Comparison of ENCODE assay signal across 12 cellular contexts in genomic region chr7:28808786-28809533, GRCh38.
DNase-seq lines count a peak whose midpoint lies in the region; ATAC-seq and TF ChIP-seq lines count a peak whose summit lies in the region.
"Had no signal": no experiment of that assay in that cellular context is flagged by ENCODE, and none has a peak within 500 bp of the region (broad histone marks: within the 10 kb centered on the region; RNA-seq: fewer than 3 reads in every experiment).

No MANE protein-coding gene starts in this region.

- H3K4me2 ChIP-seq in IMR-90 (ENCODE audit: low read depth, low read length) (no peak overlapping the region), osteoblast (ENCODE audit: insufficient read depth, low read length) (no peak overlapping the region)

- no peak overlapping the region for H3K14ac ChIP-seq in IMR-90 (replicated peaks; ENCODE audit: low read depth, low read length)

- H3K36me3 ChIP-seq in IMR-90 (ENCODE audit: control insufficient read depth, insufficient read depth, low read length) = peaks cover 12% of the 10 kb centered on the region; the same call in 1 of the 2 replicates
- no peaks in the 10 kb centered on the region for H3K36me3 ChIP-seq in osteoblast (ENCODE audit: insufficient read depth, low read length)
- H3K36me3 ChIP-seq in sigmoid colon = peaks cover 0 to 8% (median 0%) of the 10 kb centered on the region in 4 donors
- H3K36me3 ChIP-seq: HAP-1 had no signal

- no peak overlapping the region for H4K5ac ChIP-seq in IMR-90 (ENCODE audit: low read depth, low read length)

- no TSS peak for BruUV-seq in IMR-90 (replicated peaks; lab: Mats Ljungman, UMichigan)

- H3K23ac ChIP-seq in IMR-90 (ENCODE audit: low read depth, low read length) = no peak overlapping the region

- no peak overlapping the region for H2AK9ac ChIP-seq in IMR-90 (replicated peaks; ENCODE audit: low read depth, low read length, poor library complexity)

- H3K9ac ChIP-seq in IMR-90 (ENCODE audit: low read depth, low read length) = no peak overlapping the region

- peaks cover 7% of the 10 kb centered on the region for H3K36me3 Mint-ChIP-seq in chondrocyte (ENCODE audit: low read depth)
- H3K36me3 Mint-ChIP-seq in activated naive CD4-positive, alpha-beta T cell treated with anti-CD3 and anti-CD28 coated beads, Interleukin-2, amount 50 U/mL, for 72 hours = no peaks in the 10 kb centered on the region

- no peak overlapping the region for H2BK15ac ChIP-seq in IMR-90 (ENCODE audit: low read depth, low read length)

- H2BK5ac ChIP-seq in IMR-90 (ENCODE audit: low read depth, low read length, poor library complexity, severe bottlenecking) = no peak overlapping the region

- no peak overlapping the region for H4K8ac ChIP-seq in IMR-90 (ENCODE audit: low read depth in 2 of 2, low read length in 2 of 2)

- no peaks in the 10 kb centered on the region for H3K79me2 ChIP-seq in osteoblast (ENCODE audit: insufficient read depth, low read length)

- H3K9me3 ChIP-seq in IMR-90 (ENCODE audit: control insufficient read depth, insufficient read depth, low read length) (no peaks in the 10 kb centered on the region), osteoblast (ENCODE audit: low read depth, low read length) (no peaks in the 10 kb centered on the region), sigmoid colon (no peaks in the 10 kb centered on the region)
- H3K9me3 ChIP-seq: HAP-1 had no signal

- 100% methylated on average over 4 of the region's 23 CpGs; no CpG with 5 or more reads in 1 of the 2 experiments for WGBS in IMR-90 (ENCODE audit: extremely low coverage in 2 of 2, insufficient read length in 1 of 2), 2 experiments
- 87 to 94% methylated on average over 23 of the region's 23 CpGs for WGBS in sigmoid colon, 2 donors

- no peak for TF ChIP-seq POLR2A in IMR-90 (IDR thresholded peaks at IDR 0.05; ENCODE audit: low read depth, low read length)
- TF ChIP-seq POLR2A in sigmoid colon (IDR thresholded peaks at IDR 0.05) = no peak

- H4K20me1 ChIP-seq in IMR-90 (ENCODE audit: insufficient read depth, low read length) = no peaks in the 10 kb centered on the region
- H4K20me1 ChIP-seq in osteoblast (ENCODE audit: insufficient read depth, low read length) = no peaks in the 10 kb centered on the region

- no peaks in the 10 kb centered on the region for H3K27me3 Mint-ChIP-seq in chondrocyte (ENCODE audit: low read depth)
- H3K27me3 Mint-ChIP-seq: activated CD4-positive, alpha-beta memory T cell treated with anti-CD3 and anti-CD28 coated beads, Interleukin-2, amount 10 ng/mL, durations not matched to agents 7 days and 5 days had no signal

- H3K9me3 Mint-ChIP-seq in chondrocyte (ENCODE audit: low read depth) = no peaks in the 10 kb centered on the region
- peaks cover 0 to 5% of the 10 kb centered on the region in 2 donors for H3K9me3 Mint-ChIP-seq in activated naive CD4-positive, alpha-beta T cell treated with anti-CD3 and anti-CD28 coated beads, Interleukin-2, amount 50 U/mL, for 72 hours

- peaks cover 11% of the 10 kb centered on the region; the same call in 1 of the 2 replicates for H3K4me1 ChIP-seq in IMR-90 (ENCODE audit: control insufficient read depth, insufficient read depth, low read length)
- H3K4me1 ChIP-seq in osteoblast (ENCODE audit: insufficient read depth, low read length) = peaks cover 25% of the 10 kb centered on the region
- peaks cover 0 to 6% (median 1%) of the 10 kb centered on the region in 4 donors for H3K4me1 ChIP-seq in sigmoid colon
- H3K4me1 ChIP-seq: HAP-1 had no signal

- no peak overlapping the region for H3K18ac ChIP-seq in IMR-90 (ENCODE audit: low read depth, low read length)

- H3K4me3 Mint-ChIP-seq in chondrocyte (ENCODE audit: unreplicated experiment) = no peak overlapping the region
- H3K4me3 Mint-ChIP-seq: activated CD4-positive, alpha-beta memory T cell treated with anti-CD3 and anti-CD28 coated beads, Interleukin-2, amount 10 ng/mL, durations not matched to agents 7 days and 5 days had no signal

- H3K27me3 ChIP-seq in IMR-90 (ENCODE audit: control insufficient read depth, insufficient read depth, low read length) (no peaks in the 10 kb centered on the region), osteoblast (ENCODE audit: insufficient read depth, low read length) (no peaks in the 10 kb centered on the region), sigmoid colon (no peaks in the 10 kb centered on the region)

- H4K91ac ChIP-seq in IMR-90 (ENCODE audit: insufficient read depth, low read depth, low read length) = no peak overlapping the region

- TF ChIP-seq EP300 in sigmoid colon (IDR thresholded peaks at IDR 0.05) = no peak

- CTCF ChIA-PET in IMR-90 (lab: Yijun Ruan, JAX) = no interaction called here

- H3K27ac Mint-ChIP-seq in chondrocyte (ENCODE audit: unreplicated experiment) = peak overlapping the region; percentile 64
- H3K27ac Mint-ChIP-seq in activated naive CD4-positive, alpha-beta T cell treated with anti-CD3 and anti-CD28 coated beads, Interleukin-2, amount 50 U/mL, for 72 hours = no peak overlapping the region
- H3K27ac Mint-ChIP-seq: activated CD4-positive, alpha-beta memory T cell treated with anti-CD3 and anti-CD28 coated beads, Interleukin-2, amount 10 ng/mL, durations not matched to agents 7 days and 5 days; progenitor cell of endocrine pancreas had no signal

- H2BK120ac ChIP-seq in IMR-90 (ENCODE audit: low read depth, low read length) = no peak overlapping the region

- H2AFZ ChIP-seq in IMR-90 (replicated peaks; ENCODE audit: low read length, poor library complexity) (no peak overlapping the region), osteoblast (ENCODE audit: low read length) (no peak overlapping the region)

- intact Hi-C loops in IMR-90 (cut with micrococcal nuclease) = no loop called here
- intact Hi-C loops in sigmoid colon (cut with DNase I) = no loop called here

- DNase-seq in IMR-90 = peak; percentile 69
- DNase-seq in chondrocyte (ENCODE audit: low spot score) = no peak
- peak; percentile 78 for DNase-seq in osteoblast (ENCODE audit: insufficient read length, low spot score, missing footprints)
- no peak for DNase-seq in putamen (ENCODE audit: low spot score)
- no peak for DNase-seq in sigmoid colon
- DNase-seq in activated naive CD4-positive, alpha-beta T cell treated with anti-CD3 and anti-CD28 coated beads, Interleukin-2, amount 50 U/mL, for 72 hours (ENCODE audit: low spot score in 2 of 2) = no peak
- DNase-seq: activated CD4-positive, alpha-beta memory T cell treated with anti-CD3 and anti-CD28 coated beads, Interleukin-2, amount 10 ng/mL, durations not matched to agents 7 days and 5 days; central memory CD4-positive, alpha-beta T cell had no signal

- peaks cover 31% of the 10 kb centered on the region for H3K4me1 Mint-ChIP-seq in chondrocyte (ENCODE audit: low read depth)
- H3K4me1 Mint-ChIP-seq: activated CD4-positive, alpha-beta memory T cell treated with anti-CD3 and anti-CD28 coated beads, Interleukin-2, amount 10 ng/mL, durations not matched to agents 7 days and 5 days had no signal

- H3K27ac ChIP-seq in IMR-90 (ENCODE audit: insufficient read depth, low read length) = no peak overlapping the region
- H3K27ac ChIP-seq in osteoblast (ENCODE audit: low read depth, low read length) = no peak overlapping the region
- no peak overlapping the region for H3K27ac ChIP-seq in sigmoid colon

- no peak overlapping the region for H2AK5ac ChIP-seq in IMR-90 (ENCODE audit: low read depth, low read length)

- no peak overlapping the region for H3K56ac ChIP-seq in IMR-90 (ENCODE audit: extremely low read depth, insufficient read depth, low read length)

- in situ Hi-C loops in IMR-90 (cut with MboI; ENCODE audit: low sequenced_read_pairs) = no loop called here

- no peak for TF ChIP-seq CTCF in IMR-90 (conservative IDR thresholded peaks at IDR 0.05; ENCODE audit: low read depth, low read length)
- TF ChIP-seq CTCF in chondrocyte (IDR thresholded peaks at IDR 0.05) = peak; percentile 22
- TF ChIP-seq CTCF in osteoblast (IDR thresholded peaks at IDR 0.05; ENCODE audit: extremely low read depth, low read depth, low read length) = no peak
- no peak for TF ChIP-seq CTCF in sigmoid colon (IDR thresholded peaks at IDR 0.05)

- no peak overlapping the region for H3K4ac ChIP-seq in IMR-90 (ENCODE audit: low read depth, low read length)

- no peak overlapping the region for H2BK20ac ChIP-seq in IMR-90 (ENCODE audit: low read depth, low read length)

- POLR2A ChIA-PET in IMR-90 (lab: Charles Lee; ENCODE audit: unreplicated experiment) = no interaction called here

- H3K4me3 ChIP-seq in IMR-90 (ENCODE audit: insufficient read depth, low read depth, low read length) (no peak overlapping the region), osteoblast (ENCODE audit: insufficient read depth, low read length) (no peak overlapping the region), sigmoid colon (no peak overlapping the region)
- H3K4me3 ChIP-seq: HAP-1 had no signal

- no peaks in the 10 kb centered on the region for H3K79me1 ChIP-seq in IMR-90 (ENCODE audit: low read depth in 1 of 2, low read length in 2 of 2)

- ATAC-seq in GM18502 (IDR thresholded peaks at IDR 0.05; ENCODE audit: poor library complexity, unreplicated experiment) (peak; percentile 76), IMR-90 (ENCODE audit: low read depth) (no peak), GM21576 (IDR thresholded peaks at IDR 0.05; ENCODE audit: unreplicated experiment) (no peak)
- ATAC-seq in activated naive CD4-positive, alpha-beta T cell treated with anti-CD3 and anti-CD28 coated beads, Interleukin-2, amount 50 U/mL, for 72 hours = no peak

- no peak for TF ChIP-seq RAD21 in IMR-90 (IDR thresholded peaks at IDR 0.05; ENCODE audit: low read length)

- H3K9me1 ChIP-seq in IMR-90 (ENCODE audit: insufficient read depth, low read length) = no peaks in the 10 kb centered on the region; the same call in 1 of the 2 replicates

- dilution Hi-C loops in IMR-90 (cut with HindIII; ENCODE audit: low sequenced_read_pairs, unreplicated experiment) = no loop called here

TF ChIP-seq in IMR-90, 13 proteins besides CTCF, POLR2A, EP300 and RAD21 (continues in another document):
- TF ChIP-seq CHD1 (IDR thresholded peaks at IDR 0.05; ENCODE audit: low read depth, low read length) (no peak), BHLHE40 (IDR thresholded peaks at IDR 0.05; ENCODE audit: low read depth, low read length) (no peak), MAZ (IDR thresholded peaks at IDR 0.05; ENCODE audit: borderline replicate concordance, low read depth, low read length) (no peak), USF2 (IDR thresholded peaks at IDR 0.05; ENCODE audit: low read depth, low read length) (no peak), SMC3 (IDR thresholded peaks at IDR 0.05; ENCODE audit: low read depth, low read length) (no peak)

Comparison
In these comparisons a context has a peak if more than half of its experiments do, and no peak if none do; other contexts are left out.
1. DNase-seq: peak in IMR-90 (single experiment) and osteoblast (single experiment); none in chondrocyte (single experiment), putamen (single experiment), sigmoid colon (single experiment) and activated naive CD4-positive, alpha-beta T cell treated with anti-CD3 and anti-CD28 coated beads, Interleukin-2, amount 50 U/mL, for 72 hours (0 of 2).